ENCODE assay signal across 19 cellular contexts in genomic region chr5:68189171-68189570, GRCh38.
"Had no signal": no experiment of that assay in that cellular context is flagged by ENCODE, and none has a peak within 500 bp of the region (broad histone marks: within the 10 kb centered on the region; RNA-seq: fewer than 3 reads in every experiment).

No MANE protein-coding gene starts in this region.

- H3K27me3 ChIP-seq: gastroesophageal sphincter, heart left ventricle, sigmoid colon, stomach, upper lobe of right lung had no signal

- H2AFZ ChIP-seq: parathyroid adenoma had no signal

- H3K79me2 ChIP-seq: parathyroid adenoma had no signal

- ATAC-seq: activated T-cell treated with anti-CD3 and anti-CD28 coated beads, Interleukin-2, amount 50 U/mL, for 72 hours; esophagus mucosa; gastroesophageal sphincter; naive thymus-derived CD8-positive, alpha-beta T cell; stimulated activated effector memory CD8-positive, alpha-beta T cell treated with anti-CD3 and anti-CD28 coated beads, Interleukin-12 subunit alpha, Interleukin-12 subunit beta, amount 100 ng/mL, for 72 hours; T-helper 17 cell; upper lobe of right lung had no signal

- DNase-seq: activated CD4-positive, alpha-beta T cell treated with anti-CD3 and anti-CD28 coated beads, Interleukin-2, amount 50 U/mL, for 1 hour; activated CD4-positive, CD25-positive, alpha-beta regulatory T cell treated with anti-CD3 and anti-CD28 coated beads, Interleukin-2, amount 50 U/mL, for 72 hours; activated gamma-delta T cell treated with Interleukin-2 at 50 U/mL for 16 hours; activated T-cell treated with anti-CD3 and anti-CD28 coated beads, Interleukin-2, amount 50 U/mL, for 72 hours; cortex of kidney; effector CD4-positive, alpha-beta T cell; heart left ventricle; naive thymus-derived CD8-positive, alpha-beta T cell; sigmoid colon; stimulated activated CD4-positive, alpha-beta T cell treated with anti-CD3 and anti-CD28 coated beads, Interleukin-4, amount 100 ng/mL, for 24 hours; stomach; T-helper 17 cell; upper lobe of right lung had no signal

- H3K27ac ChIP-seq: heart left ventricle, parathyroid adenoma, stomach, thoracic aorta, upper lobe of right lung, VCaP had no signal

- H3K36me3 ChIP-seq: gastroesophageal sphincter, heart left ventricle, sigmoid colon, stomach, thoracic aorta, upper lobe of right lung had no signal

- H3K9me3 ChIP-seq: gastroesophageal sphincter, heart left ventricle, sigmoid colon, stomach, thoracic aorta, upper lobe of right lung had no signal

- H3K9ac ChIP-seq: parathyroid adenoma had no signal

- H3K4me1 ChIP-seq: parathyroid adenoma, upper lobe of right lung had no signal

- H3K4me3 ChIP-seq: gastroesophageal sphincter, heart left ventricle, sigmoid colon, stomach, thoracic aorta, upper lobe of right lung had no signal
